ENCODE assay signal across 1 cellular context in genomic region chr7:130950054-130950453, GRCh38.
A peak's percentile ranks its signal among the peaks of the same experiment; 100 is the strongest.
TF ChIP-seq lines count a peak whose summit lies in the region.

No MANE protein-coding gene starts in this region.

TF ChIP-seq in HepG2, 621 proteins besides CTCF, POLR2A, EP300 and RAD21 (continued from another document):
- no peak for TF ChIP-seq ZNF646 (CRISPR knock-in tag; IDR thresholded peaks at IDR 0.05)
- no peak for TF ChIP-seq IRF2 (CRISPR knock-in tag; IDR thresholded peaks at IDR 0.05)
- TF ChIP-seq XBP1 (CRISPR knock-in tag; IDR thresholded peaks at IDR 0.05): no peak
- TF ChIP-seq SSRP1 (CRISPR knock-in tag; IDR thresholded peaks at IDR 0.05): 0 out of 2 replicates have a peak, but pooled peaks have one; percentile 31
